28 cellular contexts compared by ENCODE assay signal in the genomic region with DNA sequence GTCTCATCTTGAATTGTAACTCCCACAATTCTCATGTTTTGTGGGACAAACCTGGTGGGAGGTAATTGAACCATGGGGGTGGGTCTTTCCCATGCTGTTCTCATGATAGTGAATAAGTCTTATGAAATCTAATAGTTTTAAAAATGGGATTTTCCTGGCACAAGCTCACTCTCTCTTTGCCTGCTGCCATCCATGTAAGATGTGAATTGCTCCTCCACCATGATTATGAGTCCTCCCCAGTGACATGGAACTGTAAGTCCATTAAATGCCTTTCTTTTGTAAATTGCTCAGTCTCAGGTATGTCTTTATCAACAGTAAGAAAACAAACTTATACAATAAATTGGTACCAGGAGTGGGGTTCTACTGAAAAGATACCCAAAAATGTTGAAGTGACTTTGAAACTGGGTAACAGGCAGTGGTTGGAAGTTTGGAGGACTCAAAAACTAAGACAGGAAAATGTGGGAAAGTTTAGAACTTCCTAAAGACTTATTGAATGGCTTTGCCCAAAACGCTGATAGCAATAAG.
"Had no signal": no experiment of that assay in that cellular context is flagged by ENCODE, and none has a peak within 500 bp of the region (broad histone marks: within the 10 kb centered on the region; RNA-seq: fewer than 3 reads in every experiment).

No MANE protein-coding gene starts in this region.

- H3K27me3 ChIP-seq: colonic mucosa, dorsolateral prefrontal cortex, esophagus muscularis mucosa, esophagus squamous epithelium, foreskin keratinocyte, gastrocnemius medialis, heart left ventricle, heart right ventricle, hepatocyte had no signal

- H3K4me1 ChIP-seq: colonic mucosa, esophagus muscularis mucosa, esophagus squamous epithelium, foreskin keratinocyte, gastrocnemius medialis, heart left ventricle, heart right ventricle had no signal

- H3K9me3 ChIP-seq: colonic mucosa, gastrocnemius medialis had no signal

- H2AFZ ChIP-seq: hepatocyte had no signal

- H3K4me3 ChIP-seq: colonic mucosa, coronary artery, dorsolateral prefrontal cortex, esophagus muscularis mucosa, esophagus squamous epithelium, gastrocnemius medialis, heart left ventricle, heart right ventricle, hepatocyte had no signal

- ATAC-seq: effector memory CD8-positive, alpha-beta T cell; esophagus mucosa; foreskin keratinocyte; gastrocnemius medialis; heart left ventricle; heart right ventricle had no signal

- H3K27ac Mint-ChIP-seq: dendritic cell treated with granulocyte-macrophage colony-stimulating factor and Interleukin-4, amounts not matched to agents 40 ng/mL and 50 ng/mL, for 4 days; effector memory CD8-positive, alpha-beta T cell had no signal

- DNase-seq: colonic mucosa; cortex of kidney; dermis blood vessel endothelial cell; dorsolateral prefrontal cortex; effector CD4-positive, alpha-beta T cell; effector CD8-positive, alpha-beta T cell; effector memory CD4-positive, alpha-beta T cell; effector memory CD8-positive, alpha-beta T cell; erythroblast; esophagus squamous epithelium; foreskin fibroblast; foreskin keratinocyte; foreskin melanocyte; gastrocnemius medialis; glutamatergic neuron; head of caudate nucleus; heart left ventricle; heart right ventricle had no signal

- H3K27ac ChIP-seq: colonic mucosa, coronary artery, dorsolateral prefrontal cortex, epithelial cell of prostate, esophagus muscularis mucosa, esophagus squamous epithelium, foreskin keratinocyte, gastrocnemius medialis, heart left ventricle, heart right ventricle, hepatocyte had no signal

- H3K4me2 ChIP-seq: hepatocyte had no signal

- FAIRE-seq: colon, endometrium, endothelial cell of umbilical vein, frontal cortex had no signal

- H3K4me3 Mint-ChIP-seq: dendritic cell treated with granulocyte-macrophage colony-stimulating factor and Interleukin-4, amounts not matched to agents 40 ng/mL and 50 ng/mL, for 4 days; effector memory CD8-positive, alpha-beta T cell had no signal

- H3K79me2 ChIP-seq: hepatocyte had no signal

- H3K36me3 ChIP-seq: colonic mucosa, esophagus muscularis mucosa, esophagus squamous epithelium, gastrocnemius medialis, heart left ventricle, heart right ventricle had no signal

- H3K27me3 Mint-ChIP-seq: dendritic cell treated with granulocyte-macrophage colony-stimulating factor and Interleukin-4, amounts not matched to agents 40 ng/mL and 50 ng/mL, for 4 days; effector memory CD8-positive, alpha-beta T cell had no signal
